ENCODE assay signal across 11 cellular contexts in the genomic region with DNA sequence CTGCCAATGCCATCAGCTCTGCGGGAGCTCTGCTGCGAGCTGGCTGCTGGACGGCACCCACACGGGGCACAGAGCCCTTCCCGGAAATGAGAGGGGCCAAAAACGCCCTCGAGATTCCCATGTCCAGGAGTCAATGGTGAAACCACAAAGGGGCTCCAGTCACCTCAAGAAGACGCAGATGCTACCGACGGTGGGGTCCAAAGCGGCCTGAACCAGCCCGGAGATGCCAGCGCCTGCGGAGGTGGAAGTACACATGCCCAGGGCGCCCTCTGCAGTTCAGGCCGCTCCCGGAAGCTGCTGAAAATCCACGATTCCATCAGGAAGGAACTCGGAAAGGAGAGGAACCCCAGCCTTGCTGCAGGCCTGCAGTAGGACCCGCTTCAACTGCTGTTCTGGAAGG.
DNase-seq lines count a peak whose midpoint lies in the region; ATAC-seq and TF ChIP-seq lines count a peak whose summit lies in the region.
"Had no signal": no experiment of that assay in that cellular context is flagged by ENCODE, and none has a peak within 500 bp of the region (broad histone marks: within the 10 kb centered on the region; RNA-seq: fewer than 3 reads in every experiment).

No MANE protein-coding gene starts in this region.

- H4K20me1 ChIP-seq in SK-N-SH (ENCODE audit: insufficient read depth) = no peaks in the 10 kb centered on the region

- H3K27ac ChIP-seq in SK-N-SH (ENCODE audit: low read depth in 2 of 2, low read length in 1 of 2) (no peak overlapping the region), subcutaneous abdominal adipose tissue (ENCODE audit: low read depth, low read length) (no peak overlapping the region)
- H3K27ac ChIP-seq: adrenal gland had no signal

- WGBS in SK-N-SH (ENCODE audit: low lambda C conversion rate) = 7% methylated on average over 8 of the region's 20 CpGs

- H2AFZ ChIP-seq in SK-N-SH (ENCODE audit: low read depth) = peak overlapping the region; percentile 46; the same call in 1 of the 2 replicates

- POLR2A ChIA-PET in SK-N-SH (lab: Yijun Ruan, JAX) = no interaction called here

- CTCF ChIA-PET in SK-N-SH (lab: Yijun Ruan, JAX) = interaction anchor here (1.3 kb wide), 1 partner anchor 496 kb away, joined by 3 read pairs; no protein-coding TSS in a partner anchor

- H3K36me3 ChIP-seq in SK-N-SH (replicated peaks in 1 of 2; ENCODE audit: control insufficient read depth in 1 of 2, insufficient read depth in 2 of 2, low read length in 1 of 2) = no peaks in the 10 kb centered on the region
- H3K36me3 ChIP-seq in subcutaneous abdominal adipose tissue (ENCODE audit: control insufficient read depth in 5 of 5, insufficient read depth in 5 of 5, low read length in 5 of 5) = no peaks in the 10 kb centered on the region
- H3K36me3 ChIP-seq: adrenal gland had no signal

- H3K9ac ChIP-seq in SK-N-SH (no peak overlapping the region), subcutaneous abdominal adipose tissue (ENCODE audit: low read length in 5 of 5) (no peak overlapping the region)

- intact Hi-C loops in left ventricle myocardium superior (cut with micrococcal nuclease) = no loop called here

- H3F3A ChIP-seq in SK-N-SH (replicated peaks; ENCODE audit: insufficient read depth) = no peaks in the 10 kb centered on the region

- 0 out of 2 replicates have a peak, but pooled peaks cover 3% of the 10 kb centered on the region for H3K9me2 ChIP-seq in SK-N-SH

- no peak for TF ChIP-seq EP300 in SK-N-SH (IDR thresholded peaks at IDR 0.05; ENCODE audit: borderline replicate concordance in 1 of 2, low read depth in 1 of 2, low read length in 1 of 2)

- peak; percentile 38 for ATAC-seq in left ventricle myocardium superior
- ATAC-seq in GM18519 (IDR thresholded peaks at IDR 0.05; ENCODE audit: low FRiP score, unreplicated experiment) = no peak
- ATAC-seq in GM21717 (IDR thresholded peaks at IDR 0.05; ENCODE audit: unreplicated experiment) = no peak

- H3K27me3 ChIP-seq in SK-N-SH (ENCODE audit: insufficient read depth) (peaks cover 18% of the 10 kb centered on the region; the same call in 1 of the 2 replicates), subcutaneous abdominal adipose tissue (ENCODE audit: control insufficient read depth in 5 of 5, insufficient read depth in 4 of 5, low read length in 5 of 5) (no peaks in the 10 kb centered on the region)
- H3K27me3 ChIP-seq: adrenal gland had no signal

- no peaks in the 10 kb centered on the region for H3K79me2 ChIP-seq in SK-N-SH (ENCODE audit: insufficient read depth)

- H3K9me3 ChIP-seq in SK-N-SH = no peaks in the 10 kb centered on the region
- H3K9me3 ChIP-seq in subcutaneous abdominal adipose tissue (ENCODE audit: control insufficient read depth in 5 of 5, low read length in 5 of 5) = no peaks in the 10 kb centered on the region
- H3K9me3 ChIP-seq: adrenal gland had no signal

- peak; percentile 33 for DNase-seq in NCI-H748 (lab: John Stamatoyannopoulos, UW; ENCODE audit: unreplicated experiment)
- no peak for DNase-seq in NCI-H748 treated with DMSO at 0.1 percent for 48 hours (lab: John Stamatoyannopoulos, UW)
- no peak for DNase-seq in SK-N-SH
- DNase-seq in left ventricle myocardium superior = peak; percentile 46
- DNase-seq in KBM-7 = no peak
- DNase-seq: ACHN, NCI-H226 had no signal

- H3K4me1 ChIP-seq in SK-N-SH (ENCODE audit: control insufficient read depth in 1 of 2, insufficient read depth in 2 of 2, low read depth in 1 of 2, low read length in 1 of 2) (no peaks in the 10 kb centered on the region), subcutaneous abdominal adipose tissue (ENCODE audit: control insufficient read depth in 5 of 5, insufficient read depth in 5 of 5, low read length in 5 of 5) (peaks cover 0 to 5% (median 0%) of the 10 kb centered on the region in 5 donors)
- H3K4me1 ChIP-seq: adrenal gland had no signal

- H3K4me3 ChIP-seq in SK-N-SH (ENCODE audit: low read depth in 2 of 2, low read length in 1 of 2) = peak overlapping the region; percentile 12 to 19; a peak in 2 of 4 replicates
- peak overlapping the region in 4 of 5 donors; percentile 17 to 43 (median 22) for H3K4me3 ChIP-seq in subcutaneous abdominal adipose tissue (ENCODE audit: low read depth in 1 of 5, low read length in 5 of 5)
- H3K4me3 ChIP-seq: adrenal gland had no signal

- TF ChIP-seq CTCF in SK-N-SH (IDR thresholded peaks at IDR 0.05) = peak; percentile 44

- H3K4me2 ChIP-seq in SK-N-SH = no peak overlapping the region

- in situ Hi-C loops in KBM-7 (cut with MboI; ENCODE audit: low pct_unique_long_range_greater_than_20kb, low sequenced_read_pairs) = no loop called here

- no peak for TF ChIP-seq RAD21 in SK-N-SH (IDR thresholded peaks at IDR 0.05; ENCODE audit: low read length)

TF ChIP-seq in SK-N-SH, 30 proteins besides CTCF, POLR2A, EP300 and RAD21:
- TF ChIP-seq ELF1 (IDR thresholded peaks at IDR 0.05) = peak; percentile 52
- no peak for TF ChIP-seq GABPA (IDR thresholded peaks at IDR 0.05; ENCODE audit: low read depth)
- no peak for TF ChIP-seq GATA2 (CRISPR knock-in tag; IDR thresholded peaks at IDR 0.05)

Comparison
In these comparisons a context has a peak if more than half of its experiments do, and no peak if none do; other contexts are left out.
1. DNase-seq: peak in NCI-H748 (single experiment) and left ventricle myocardium superior (single experiment); none in NCI-H748 treated with DMSO at 0.1 percent for 48 hours (single experiment), SK-N-SH (single experiment) and KBM-7 (single experiment).